ENCODE assay signal across 1 cellular context in genomic region chr14:39946796-39947195, GRCh38.
TF ChIP-seq lines count a peak whose summit lies in the region.

No MANE protein-coding gene starts in this region.

TF ChIP-seq in GM23338, 12 proteins besides CTCF, POLR2A, EP300 and RAD21 (continued from another document):
- TF ChIP-seq EZH2phosphoT487 (IDR thresholded peaks at IDR 0.05; ENCODE audit: unreplicated experiment) (no peak), REST (IDR thresholded peaks at IDR 0.05; ENCODE audit: unreplicated experiment) (no peak), ETS1 (IDR thresholded peaks at IDR 0.05) (no peak), CREB1 (CRISPR knock-in tag; IDR thresholded peaks at IDR 0.05; ENCODE audit: low read depth) (no peak), ZNF331 (CRISPR knock-in tag; IDR thresholded peaks at IDR 0.05; ENCODE audit: low read depth) (no peak), JUNB (IDR thresholded peaks at IDR 0.05; ENCODE audit: unreplicated experiment) (no peak), ZNF462 (CRISPR knock-in tag; IDR thresholded peaks at IDR 0.05) (no peak), POLR2AphosphoS5 (IDR thresholded peaks at IDR 0.05; ENCODE audit: low read depth) (no peak), STAT1 (IDR thresholded peaks at IDR 0.05; ENCODE audit: unreplicated experiment) (no peak), ZNF114 (CRISPR knock-in tag; IDR thresholded peaks at IDR 0.05) (no peak)
